In the genomic region with DNA sequence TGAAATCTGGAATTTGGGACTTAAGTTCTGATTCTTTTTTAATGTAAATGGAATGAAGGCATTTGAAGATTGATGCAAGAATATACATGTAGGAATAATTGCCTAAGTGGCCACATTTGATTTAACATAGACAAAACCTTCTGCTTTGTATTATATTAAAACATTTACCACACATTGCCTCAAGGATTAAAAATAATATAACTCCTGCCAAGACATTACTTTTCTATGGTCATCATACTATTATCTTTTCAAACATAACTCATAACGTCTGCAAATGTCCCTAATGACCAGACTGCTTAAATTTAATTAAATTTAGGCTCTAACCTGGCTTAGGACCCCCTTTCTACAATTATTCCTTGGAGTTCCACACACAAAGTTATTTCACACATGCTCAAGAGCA, we compare ENCODE assay signal across 27 cellular contexts.
"Had no signal": no experiment of that assay in that cellular context is flagged by ENCODE, and none has a peak within 500 bp of the region (broad histone marks: within the 10 kb centered on the region; RNA-seq: fewer than 3 reads in every experiment).

No MANE protein-coding gene starts in this region.

- FAIRE-seq: islet of Langerhans, kidney had no signal

- H3K27me3 ChIP-seq: left lung, neural progenitor cell, ovary, right atrium auricular region, right lobe of liver, stomach, testis, thyroid gland, transverse colon, upper lobe of left lung had no signal

- H3K36me3 ChIP-seq: left lung, lower lobe of right lung, neural progenitor cell, ovary, right atrium auricular region, right lobe of liver, stomach, thyroid gland, transverse colon, upper lobe of left lung had no signal

- H3K4me2 ChIP-seq: neural progenitor cell, smooth muscle cell had no signal

- ATAC-seq: left colon; left lung; lower lobe of right lung; natural killer cell; right lobe of liver; stimulated activated memory B cell treated with anti-CD40 and anti-IgM and Interleukin-4, amounts not matched to agents 10 μg/mL and 1 μg/mL and 100 μg/mL, for 72 hours; stimulated activated naive CD8-positive, alpha-beta T cell treated with anti-CD3 and anti-CD28 coated beads, Interleukin-15, Interleukin-2, amounts not matched to agents 100 U/mL and 50 U/mL, for 24 hours had no signal

- DNase-seq: hypothalamus; immature natural killer cell; kidney; left colon; left lung; lower lobe of right lung; mammary epithelial cell; naive B cell; natural killer cell; nephron progenitor cell; ovary; right lobe of liver; stimulated activated CD4-positive, alpha-beta T cell treated with anti-CD3 and anti-CD28 coated beads, Interleukin-1b, Interleukin-23, amount 100 ng/mL, for 48 hours; stimulated activated CD4-positive, alpha-beta T cell treated with anti-CD3 and anti-CD28 coated beads, Interleukin-2, amount 100 ng/mL, for 48 hours; stimulated activated CD4-positive, alpha-beta T cell treated with anti-CD3 and anti-CD28 coated beads, Interleukin-4, amount 100 ng/mL, for 4 hours; stimulated activated CD8-positive, alpha-beta memory T cell treated with anti-CD3 and anti-CD28 coated beads, Interleukin-4, amount 100 ng/mL, for 48 hours; stimulated activated naive CD8-positive, alpha-beta T cell treated with anti-CD3 and anti-CD28 coated beads, Interleukin-15, Interleukin-2, amounts not matched to agents 100 U/mL and 50 U/mL, for 24 hours; stomach; testis; thyroid gland; transverse colon; upper lobe of left lung had no signal

- H3K9ac ChIP-seq: neural progenitor cell had no signal

- H3K4me3 ChIP-seq: left lung, lower lobe of right lung, neural progenitor cell, ovary, right atrium auricular region, right lobe of liver, smooth muscle cell, stomach, testis, thyroid gland, transverse colon, upper lobe of left lung had no signal

- H3K9me3 ChIP-seq: lower lobe of right lung, ovary, right atrium auricular region, right lobe of liver, testis, thyroid gland, upper lobe of left lung had no signal

- H3K27ac ChIP-seq: left lung, lower lobe of right lung, neural progenitor cell, ovary, right atrium auricular region, right lobe of liver, stomach, testis, thyroid gland, transverse colon, upper lobe of left lung had no signal

- H2AFZ ChIP-seq: neural progenitor cell had no signal

- H3K4me1 ChIP-seq: left lung, lower lobe of right lung, neural progenitor cell, right atrium auricular region, right lobe of liver, stomach, testis, thyroid gland, transverse colon, upper lobe of left lung had no signal
